In the genomic region with DNA sequence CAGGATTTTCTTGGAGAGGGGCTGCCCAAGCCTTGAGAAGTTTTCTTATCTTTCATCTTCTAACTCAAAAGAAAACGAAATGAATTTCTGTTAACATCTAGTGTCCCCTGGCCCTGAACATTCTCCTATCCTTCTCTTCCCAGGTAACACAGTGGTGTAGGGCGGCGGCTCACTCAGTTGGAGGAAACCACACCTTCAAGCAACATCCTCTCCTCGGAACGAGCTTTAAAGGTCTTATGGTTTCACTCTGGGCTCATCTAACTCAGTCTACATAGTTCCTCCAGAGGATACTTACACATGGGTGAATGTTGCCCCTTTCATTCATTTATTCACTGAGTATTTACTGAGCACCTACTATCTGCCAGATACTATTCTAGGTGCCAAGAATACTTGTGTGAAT, we compare ENCODE assay signal across 24 cellular contexts. TPM values are rescaled to one million over a fixed set of nuclear protein-coding genes. Genes with fewer than 3 reads are reported as not detected.
DNase-seq lines count a peak whose midpoint lies in the region; ATAC-seq and TF ChIP-seq lines count a peak whose summit lies in the region.
"Had no signal": no experiment of that assay in that cellular context is flagged by ENCODE, and none has a peak within 500 bp of the region (broad histone marks: within the 10 kb centered on the region; RNA-seq: fewer than 3 reads in every experiment).

No MANE protein-coding gene starts in this region.

- H3K9me3 ChIP-seq in CD4-positive, CD25-positive, alpha-beta regulatory T cell (ENCODE audit: control insufficient read depth in 2 of 2, low read length in 2 of 2) = no peaks in the 10 kb centered on the region
- H3K9me3 ChIP-seq in mesenchymal stem cell (ENCODE audit: control insufficient read depth, low read length) = no peaks in the 10 kb centered on the region
- H3K9me3 ChIP-seq: A549, ascending aorta, psoas muscle had no signal

- no peak overlapping the region for H2BK5ac ChIP-seq in mesenchymal stem cell (ENCODE audit: low read depth, low read length, poor library complexity, severe bottlenecking)

- peaks cover 36% of the 10 kb centered on the region for H3K4me1 ChIP-seq in CD4-positive, CD25-positive, alpha-beta regulatory T cell (ENCODE audit: control insufficient read depth, insufficient read depth, low read length, poor library complexity, severe bottlenecking)
- H3K4me1 ChIP-seq in mesenchymal stem cell (ENCODE audit: control insufficient read depth, insufficient read depth, low read depth, low read length) = no peaks in the 10 kb centered on the region
- H3K4me1 ChIP-seq: A549, ascending aorta had no signal

- peak overlapping the region; percentile 64 for H3K4me3 ChIP-seq in CD4-positive, CD25-positive, alpha-beta regulatory T cell (ENCODE audit: low read depth, low read length)
- H3K4me3 ChIP-seq in mesenchymal stem cell (ENCODE audit: insufficient read depth in 1 of 2, low read depth in 1 of 2, low read length in 2 of 2) = no peak overlapping the region
- H3K4me3 ChIP-seq: A549, ascending aorta, psoas muscle had no signal

- H3K36me3 Mint-ChIP-seq in activated CD4-positive, alpha-beta T cell treated with anti-CD3 and anti-CD28 coated beads, Interleukin-2, amount 10 ng/mL, durations not matched to agents 7 days and 5 days (ENCODE audit: low read depth) = peaks cover 7% of the 10 kb centered on the region
- no peaks in the 10 kb centered on the region for H3K36me3 Mint-ChIP-seq in CD4-positive, CD25-positive, alpha-beta regulatory T cell
- no peaks in the 10 kb centered on the region for H3K36me3 Mint-ChIP-seq in activated CD4-positive, alpha-beta memory T cell treated with anti-CD3 and anti-CD28 coated beads for 36 hours
- H3K36me3 Mint-ChIP-seq in dendritic cell treated with granulocyte-macrophage colony-stimulating factor and Interleukin-4, amounts not matched to agents 40 ng/mL and 50 ng/mL, for 4 days (ENCODE audit: low read depth) = no peaks in the 10 kb centered on the region
- peaks cover 4% of the 10 kb centered on the region for H3K36me3 Mint-ChIP-seq in endothelial cell (ENCODE audit: low read depth, unreplicated experiment)

- H3K14ac ChIP-seq in mesenchymal stem cell (ENCODE audit: low read length in 2 of 2) = no peak overlapping the region

- H4K8ac ChIP-seq in mesenchymal stem cell (ENCODE audit: low read length) = no peak overlapping the region

- H2BK120ac ChIP-seq in mesenchymal stem cell (ENCODE audit: low read depth, low read length) = no peak overlapping the region

- no peak overlapping the region for H2AK5ac ChIP-seq in mesenchymal stem cell (ENCODE audit: low read length, severe bottlenecking)

- peak; percentile 91 to 96 for ATAC-seq in CD4-positive, CD25-positive, alpha-beta regulatory T cell (ENCODE audit: low read depth in 2 of 2)
- ATAC-seq: A549, psoas muscle had no signal

- H3K4me1 Mint-ChIP-seq in activated CD4-positive, alpha-beta T cell treated with anti-CD3 and anti-CD28 coated beads, Interleukin-2, amount 10 ng/mL, durations not matched to agents 7 days and 5 days = peaks cover 40% of the 10 kb centered on the region
- H3K4me1 Mint-ChIP-seq in CD4-positive, CD25-positive, alpha-beta regulatory T cell = peaks cover 7 to 73% (median 31%) of the 10 kb centered on the region in 4 donors
- H3K4me1 Mint-ChIP-seq in activated CD4-positive, alpha-beta memory T cell treated with anti-CD3 and anti-CD28 coated beads for 36 hours (ENCODE audit: low read depth) = peaks cover 30% of the 10 kb centered on the region
- H3K4me1 Mint-ChIP-seq in dendritic cell treated with granulocyte-macrophage colony-stimulating factor and Interleukin-4, amounts not matched to agents 40 ng/mL and 50 ng/mL, for 4 days (ENCODE audit: low read depth) = peaks cover 35% of the 10 kb centered on the region
- peaks cover 22% of the 10 kb centered on the region for H3K4me1 Mint-ChIP-seq in endothelial cell (ENCODE audit: unreplicated experiment)

- H3K27ac ChIP-seq in CD4-positive, CD25-positive, alpha-beta regulatory T cell (ENCODE audit: insufficient read depth, low read length, poor library complexity, severe bottlenecking) = peak overlapping the region; percentile 65
- H3K27ac ChIP-seq in mesenchymal stem cell (ENCODE audit: low read length, poor library complexity, severe bottlenecking) = no peak overlapping the region
- H3K27ac ChIP-seq: A549, ascending aorta, C4-2B, WERI-Rb-1 had no signal

- POLR2A ChIA-PET in activated CD4-positive, alpha-beta T cell treated with anti-CD3 and anti-CD28 coated beads, Interleukin-2, amount 10 ng/mL, durations not matched to agents 7 days and 5 days (lab: Charles Lee) = no interaction called here
- POLR2A ChIA-PET in activated CD4-positive, alpha-beta memory T cell treated with anti-CD3 and anti-CD28 coated beads for 36 hours (lab: Charles Lee) = no interaction called here

- peak overlapping the region; percentile 90 for H3K27ac Mint-ChIP-seq in activated CD4-positive, alpha-beta T cell treated with anti-CD3 and anti-CD28 coated beads, Interleukin-2, amount 10 ng/mL, durations not matched to agents 7 days and 5 days
- peak overlapping the region; percentile 35 to 82 (median 79) for H3K27ac Mint-ChIP-seq in CD4-positive, CD25-positive, alpha-beta regulatory T cell
- peak overlapping the region; percentile 1 for H3K27ac Mint-ChIP-seq in activated CD4-positive, alpha-beta memory T cell treated with anti-CD3 and anti-CD28 coated beads for 36 hours
- H3K27ac Mint-ChIP-seq in dendritic cell treated with granulocyte-macrophage colony-stimulating factor and Interleukin-4, amounts not matched to agents 40 ng/mL and 50 ng/mL, for 4 days = peak overlapping the region; percentile 62
- H3K27ac Mint-ChIP-seq in endothelial cell (ENCODE audit: unreplicated experiment) = no peak overlapping the region
- H3K27ac Mint-ChIP-seq: endodermal cell, H9 had no signal

- no peak overlapping the region for H2BK15ac ChIP-seq in mesenchymal stem cell (ENCODE audit: low read depth, poor library complexity, severe bottlenecking)

- peaks cover 6% of the 10 kb centered on the region for H3K9me3 Mint-ChIP-seq in activated CD4-positive, alpha-beta T cell treated with anti-CD3 and anti-CD28 coated beads, Interleukin-2, amount 10 ng/mL, durations not matched to agents 7 days and 5 days
- H3K9me3 Mint-ChIP-seq in CD4-positive, CD25-positive, alpha-beta regulatory T cell = peaks cover 0 to 5% (median 0%) of the 10 kb centered on the region in 7 donors
- H3K9me3 Mint-ChIP-seq in activated CD4-positive, alpha-beta memory T cell treated with anti-CD3 and anti-CD28 coated beads for 36 hours = no peaks in the 10 kb centered on the region
- peaks cover 8% of the 10 kb centered on the region for H3K9me3 Mint-ChIP-seq in dendritic cell treated with granulocyte-macrophage colony-stimulating factor and Interleukin-4, amounts not matched to agents 40 ng/mL and 50 ng/mL, for 4 days
- H3K9me3 Mint-ChIP-seq in endothelial cell (ENCODE audit: unreplicated experiment) = no peaks in the 10 kb centered on the region
- H3K9me3 Mint-ChIP-seq: endodermal cell, H9 had no signal

- no peaks in the 10 kb centered on the region for H3K79me1 ChIP-seq in mesenchymal stem cell (replicated peaks; ENCODE audit: low read length, poor library complexity, severe bottlenecking)

- no peak overlapping the region for H4K91ac ChIP-seq in mesenchymal stem cell (ENCODE audit: low read length)

- H2BK12ac ChIP-seq in mesenchymal stem cell (ENCODE audit: low read length in 2 of 2) = no peak overlapping the region

- H3K36me3 ChIP-seq in CD4-positive, CD25-positive, alpha-beta regulatory T cell (ENCODE audit: control insufficient read depth, insufficient read depth, low read length) = no peaks in the 10 kb centered on the region
- no peaks in the 10 kb centered on the region for H3K36me3 ChIP-seq in mesenchymal stem cell (ENCODE audit: control insufficient read depth in 1 of 2, insufficient read depth in 2 of 2, low read depth in 1 of 2, low read length in 2 of 2)
- H3K36me3 ChIP-seq: ascending aorta, WERI-Rb-1 had no signal

- no peak overlapping the region for H3K18ac ChIP-seq in mesenchymal stem cell (ENCODE audit: low read depth in 1 of 2, low read length in 2 of 2)

- no peaks in the 10 kb centered on the region for H3K27me3 Mint-ChIP-seq in activated CD4-positive, alpha-beta T cell treated with anti-CD3 and anti-CD28 coated beads, Interleukin-2, amount 10 ng/mL, durations not matched to agents 7 days and 5 days
- no peaks in the 10 kb centered on the region for H3K27me3 Mint-ChIP-seq in CD4-positive, CD25-positive, alpha-beta regulatory T cell
- no peaks in the 10 kb centered on the region for H3K27me3 Mint-ChIP-seq in activated CD4-positive, alpha-beta memory T cell treated with anti-CD3 and anti-CD28 coated beads for 36 hours
- no peaks in the 10 kb centered on the region for H3K27me3 Mint-ChIP-seq in dendritic cell treated with granulocyte-macrophage colony-stimulating factor and Interleukin-4, amounts not matched to agents 40 ng/mL and 50 ng/mL, for 4 days
- peaks cover 4% of the 10 kb centered on the region for H3K27me3 Mint-ChIP-seq in endothelial cell (ENCODE audit: unreplicated experiment)

- no peak overlapping the region for H2AFZ ChIP-seq in mesenchymal stem cell (ENCODE audit: low read depth, low read length)

- H3K4me3 Mint-ChIP-seq in activated CD4-positive, alpha-beta T cell treated with anti-CD3 and anti-CD28 coated beads, Interleukin-2, amount 10 ng/mL, durations not matched to agents 7 days and 5 days = peak overlapping the region; percentile 12
- H3K4me3 Mint-ChIP-seq in CD4-positive, CD25-positive, alpha-beta regulatory T cell = peak overlapping the region; percentile 8 to 81 (median 70)
- no peak overlapping the region for H3K4me3 Mint-ChIP-seq in activated CD4-positive, alpha-beta memory T cell treated with anti-CD3 and anti-CD28 coated beads for 36 hours
- no peak overlapping the region for H3K4me3 Mint-ChIP-seq in dendritic cell treated with granulocyte-macrophage colony-stimulating factor and Interleukin-4, amounts not matched to agents 40 ng/mL and 50 ng/mL, for 4 days
- H3K4me3 Mint-ChIP-seq in endothelial cell (ENCODE audit: unreplicated experiment) = no peak overlapping the region
- H3K4me3 Mint-ChIP-seq: endodermal cell, H9 had no signal

- WGBS in mesenchymal stem cell = 81% methylated on average over 5 of the region's 5 CpGs

- CTCF ChIA-PET in activated CD4-positive, alpha-beta T cell treated with anti-CD3 and anti-CD28 coated beads, Interleukin-2, amount 10 ng/mL, durations not matched to agents 7 days and 5 days (lab: Charles Lee) = interaction anchor here (1.1 kb wide), 1 partner anchor 35 kb away, joined by 3 read pairs; no protein-coding TSS in a partner anchor
- CTCF ChIA-PET in activated CD4-positive, alpha-beta memory T cell treated with anti-CD3 and anti-CD28 coated beads for 36 hours (lab: Charles Lee) = no interaction called here

- intact Hi-C loops in activated CD4-positive, alpha-beta memory T cell treated with anti-CD3 and anti-CD28 coated beads for 36 hours (cut with micrococcal nuclease) = no loop called here
- intact Hi-C loops in dendritic cell treated with granulocyte-macrophage colony-stimulating factor and Interleukin-4, amounts not matched to agents 40 ng/mL and 50 ng/mL, for 4 days (cut with micrococcal nuclease) = no loop called here

- H3K4ac ChIP-seq in mesenchymal stem cell (ENCODE audit: low read depth in 1 of 2, low read length in 2 of 2) = no peak overlapping the region

- no peak overlapping the region for H3K9ac ChIP-seq in mesenchymal stem cell (ENCODE audit: low read length)

- no peak for TF ChIP-seq CTCF in endothelial cell (IDR thresholded peaks at IDR 0.05; ENCODE audit: unreplicated experiment)

- no peaks in the 10 kb centered on the region for H3K27me3 ChIP-seq in CD4-positive, CD25-positive, alpha-beta regulatory T cell (ENCODE audit: control insufficient read depth, insufficient read depth, low read length)
- peaks cover 0 to 7% of the 10 kb centered on the region in 2 experiments for H3K27me3 ChIP-seq in mesenchymal stem cell (ENCODE audit: control insufficient read depth in 1 of 2, insufficient read depth in 1 of 2, low read length in 2 of 2)
- H3K27me3 ChIP-seq: ascending aorta had no signal

- no peak overlapping the region for H3K4me2 ChIP-seq in mesenchymal stem cell (ENCODE audit: low read length, poor library complexity, severe bottlenecking)
- H3K4me2 ChIP-seq: A549 had no signal

- DNase-seq in activated CD4-positive, alpha-beta T cell treated with anti-CD3 and anti-CD28 coated beads, Interleukin-2, amount 10 ng/mL, durations not matched to agents 7 days and 5 days = peak; percentile 47
- no peak for DNase-seq in activated CD4-positive, alpha-beta T cell treated with anti-CD3 and anti-CD28 coated beads for 48 hours
- DNase-seq in CD4-positive, CD25-positive, alpha-beta regulatory T cell = peak in 2 of 3 donors; percentile 30 to 85
- DNase-seq in activated CD4-positive, alpha-beta memory T cell treated with anti-CD3 and anti-CD28 coated beads for 36 hours = peak; percentile 23
- no peak for DNase-seq in endothelial cell (ENCODE audit: low spot score)
- DNase-seq in NCI-H187 (lab: John Stamatoyannopoulos, UW) = no peak
- DNase-seq in mesenchymal stem cell = no peak
- DNase-seq: DMS53; endodermal cell; H9; NCI-H526; OCI-M1; psoas muscle; SHP77 treated with DMSO at 0.1 percent for 48 hours; small intestine; stimulated activated CD4-positive, alpha-beta T cell treated with anti-CD3 and anti-CD28 coated beads, Interleukin-4, amount 100 ng/mL, for 24 hours; WERI-Rb-1 had no signal

- H3K23ac ChIP-seq in mesenchymal stem cell (ENCODE audit: low read length in 2 of 2) = no peak overlapping the region

RNA-seq across cellular contexts. Expression of a gene that starts 31.0 kb away (rescaled TPM):
- 10 to 100 TPM; 40.4 to 41.2 TPM for total RNA-seq in activated CD4-positive, alpha-beta T cell treated with anti-CD3 and anti-CD28 coated beads, Interleukin-2, amount 10 ng/mL, durations not matched to agents 7 days and 5 days
- 48.2 TPM for total RNA-seq in CD4-positive, CD25-positive, alpha-beta regulatory T cell
- polyA plus RNA-seq in CD4-positive, CD25-positive, alpha-beta regulatory T cell = 10 to 100 TPM; 17.8 to 21.8 (median 19.3) TPM
- total RNA-seq in activated CD4-positive, alpha-beta memory T cell treated with anti-CD3 and anti-CD28 coated beads for 36 hours = 10 to 100 TPM; 63.5 to 65.2 TPM
- total RNA-seq in endothelial cell (ENCODE audit: unreplicated experiment) = 46.1 TPM
- 0.01 TPM for polyA plus RNA-seq in mesenchymal stem cell (2013, experiment 1 of 2)
- 0.01 TPM for polyA plus RNA-seq in mesenchymal stem cell (2013, experiment 2 of 2)
- total RNA-seq: chondrocyte, fibroblast of lung, H9 had no signal
- polyA plus RNA-seq: A549, fibroblast of lung, neural cell had no signal

RNA-seq across cellular contexts. Expression of a gene that starts 48.9 kb away (rescaled TPM):
- 10 to 100 TPM; 19.2 to 19.6 TPM for total RNA-seq in activated CD4-positive, alpha-beta T cell treated with anti-CD3 and anti-CD28 coated beads, Interleukin-2, amount 10 ng/mL, durations not matched to agents 7 days and 5 days
- total RNA-seq in CD4-positive, CD25-positive, alpha-beta regulatory T cell = 144 TPM
- 10 to 100 TPM; 37.0 to 72.4 (median 62.9) TPM for polyA plus RNA-seq in CD4-positive, CD25-positive, alpha-beta regulatory T cell
- 10 to 100 TPM; 15.6 to 19.5 TPM for total RNA-seq in activated CD4-positive, alpha-beta memory T cell treated with anti-CD3 and anti-CD28 coated beads for 36 hours
- 50.9 TPM for total RNA-seq in endothelial cell (ENCODE audit: unreplicated experiment)
- 27.0 TPM for polyA plus RNA-seq in mesenchymal stem cell (2013, experiment 1 of 2)
- polyA plus RNA-seq in mesenchymal stem cell (2013, experiment 2 of 2) = 24.3 TPM

Comparison
In these comparisons a context has a peak if more than half of its experiments do, and no peak if none do; other contexts are left out.
1. DNase-seq: peak in activated CD4-positive, alpha-beta T cell treated with anti-CD3 and anti-CD28 coated beads, Interleukin-2, amount 10 ng/mL, durations not matched to agents 7 days and 5 days (single experiment), CD4-positive, CD25-positive, alpha-beta regulatory T cell (2 of 3) and activated CD4-positive, alpha-beta memory T cell treated with anti-CD3 and anti-CD28 coated beads for 36 hours (single experiment); none in activated CD4-positive, alpha-beta T cell treated with anti-CD3 and anti-CD28 coated beads for 48 hours (single experiment), endothelial cell (single experiment), NCI-H187 (0 of 2) and mesenchymal stem cell (single experiment).
2. H3K4me3 Mint-ChIP-seq: peak in activated CD4-positive, alpha-beta T cell treated with anti-CD3 and anti-CD28 coated beads, Interleukin-2, amount 10 ng/mL, durations not matched to agents 7 days and 5 days (single experiment) and CD4-positive, CD25-positive, alpha-beta regulatory T cell (4 of 4); none in activated CD4-positive, alpha-beta memory T cell treated with anti-CD3 and anti-CD28 coated beads for 36 hours (single experiment), dendritic cell treated with granulocyte-macrophage colony-stimulating factor and Interleukin-4, amounts not matched to agents 40 ng/mL and 50 ng/mL, for 4 days (single experiment) and endothelial cell (single experiment).